ENCODE assay signal across 17 cellular contexts in genomic region chr4:149279790-149280189, GRCh38.
"Had no signal": no experiment of that assay in that cellular context is flagged by ENCODE, and none has a peak within 500 bp of the region (broad histone marks: within the 10 kb centered on the region; RNA-seq: fewer than 3 reads in every experiment).

No MANE protein-coding gene starts in this region.

- H3K36me3 Mint-ChIP-seq: activated naive CD4-positive, alpha-beta T cell treated with anti-CD3 and anti-CD28 coated beads, Interleukin-2, amount 10 ng/mL, durations not matched to agents 7 days and 5 days; naive thymus-derived CD4-positive, alpha-beta T cell had no signal

- H3K27me3 Mint-ChIP-seq: activated CD4-positive, alpha-beta T cell treated with anti-CD3 and anti-CD28 coated beads, Interleukin-2, amount 10 ng/mL, durations not matched to agents 7 days and 5 days; activated naive CD4-positive, alpha-beta T cell treated with anti-CD3 and anti-CD28 coated beads, Interleukin-2, amount 10 ng/mL, durations not matched to agents 7 days and 5 days; dendritic cell treated with granulocyte-macrophage colony-stimulating factor and Interleukin-4, amounts not matched to agents 40 ng/mL and 50 ng/mL, for 4 days had no signal

- H2AFZ ChIP-seq: hepatocyte had no signal

- H3K36me3 ChIP-seq: lower lobe of right lung, prostate gland, sigmoid colon, upper lobe of left lung had no signal

- H3K4me3 Mint-ChIP-seq: activated CD4-positive, alpha-beta T cell treated with anti-CD3 and anti-CD28 coated beads, Interleukin-2, amount 10 ng/mL, durations not matched to agents 7 days and 5 days; activated naive CD4-positive, alpha-beta T cell treated with anti-CD3 and anti-CD28 coated beads, Interleukin-2, amount 10 ng/mL, durations not matched to agents 7 days and 5 days; dendritic cell treated with granulocyte-macrophage colony-stimulating factor and Interleukin-4, amounts not matched to agents 40 ng/mL and 50 ng/mL, for 4 days; naive thymus-derived CD4-positive, alpha-beta T cell had no signal

- H3K4me1 ChIP-seq: foreskin keratinocyte, lower lobe of right lung, prostate gland, upper lobe of left lung had no signal

- H3K79me2 ChIP-seq: hepatocyte had no signal

- ATAC-seq: foreskin keratinocyte; lower lobe of right lung; naive thymus-derived CD4-positive, alpha-beta T cell had no signal

- H3K4me3 ChIP-seq: hepatocyte, lower lobe of right lung, prostate gland, sigmoid colon, upper lobe of left lung had no signal

- DNase-seq: activated CD4-positive, alpha-beta T cell treated with anti-CD3 and anti-CD28 coated beads, Interleukin-2, amount 10 ng/mL, durations not matched to agents 7 days and 5 days; activated CD4-positive, CD25-positive, alpha-beta regulatory T cell; activated naive CD4-positive, alpha-beta T cell treated with anti-CD3 and anti-CD28 coated beads, Interleukin-2, amount 10 ng/mL, durations not matched to agents 7 days and 5 days; cerebellar nuclear complex; lower lobe of right lung; midbrain; naive thymus-derived CD4-positive, alpha-beta T cell; sigmoid colon; stimulated activated CD4-positive, alpha-beta T cell treated with anti-CD3 and anti-CD28 coated beads, Interleukin-12 subunit alpha, Interleukin-12 subunit beta, amount 100 ng/mL, for 4 hours; stimulated activated naive CD4-positive, alpha-beta T cell; T-helper 2 cell; upper lobe of left lung had no signal

- H3K4me1 Mint-ChIP-seq: activated CD4-positive, alpha-beta T cell treated with anti-CD3 and anti-CD28 coated beads, Interleukin-2, amount 10 ng/mL, durations not matched to agents 7 days and 5 days; activated naive CD4-positive, alpha-beta T cell treated with anti-CD3 and anti-CD28 coated beads, Interleukin-2, amount 10 ng/mL, durations not matched to agents 7 days and 5 days; naive thymus-derived CD4-positive, alpha-beta T cell had no signal

- H3K27me3 ChIP-seq: foreskin keratinocyte, hepatocyte, sigmoid colon, upper lobe of left lung had no signal

- H3K4me2 ChIP-seq: hepatocyte had no signal

- H3K27ac ChIP-seq: foreskin keratinocyte, hepatocyte, lower lobe of right lung, prostate gland, sigmoid colon, upper lobe of left lung had no signal

- H3K27ac Mint-ChIP-seq: activated CD4-positive, alpha-beta T cell treated with anti-CD3 and anti-CD28 coated beads, Interleukin-2, amount 10 ng/mL, durations not matched to agents 7 days and 5 days; activated naive CD4-positive, alpha-beta T cell treated with anti-CD3 and anti-CD28 coated beads, Interleukin-2, amount 10 ng/mL, durations not matched to agents 7 days and 5 days; activated T-helper 2 cell treated with anti-CD3 and anti-CD28 coated beads, Interferon-gamma antibody, Interleukin-2, Interleukin-4, amounts not matched to agents 10 μg/mL and 5 μg/mL and 100 μg/mL, durations not matched to agents 14 hours and 24 hours and 36 hours; dendritic cell treated with granulocyte-macrophage colony-stimulating factor and Interleukin-4, amounts not matched to agents 40 ng/mL and 50 ng/mL, for 4 days; naive thymus-derived CD4-positive, alpha-beta T cell had no signal

- H3K9me3 ChIP-seq: lower lobe of right lung, prostate gland, sigmoid colon had no signal
